Comparison of ENCODE assay signal across 1 cellular context in the genomic region with DNA sequence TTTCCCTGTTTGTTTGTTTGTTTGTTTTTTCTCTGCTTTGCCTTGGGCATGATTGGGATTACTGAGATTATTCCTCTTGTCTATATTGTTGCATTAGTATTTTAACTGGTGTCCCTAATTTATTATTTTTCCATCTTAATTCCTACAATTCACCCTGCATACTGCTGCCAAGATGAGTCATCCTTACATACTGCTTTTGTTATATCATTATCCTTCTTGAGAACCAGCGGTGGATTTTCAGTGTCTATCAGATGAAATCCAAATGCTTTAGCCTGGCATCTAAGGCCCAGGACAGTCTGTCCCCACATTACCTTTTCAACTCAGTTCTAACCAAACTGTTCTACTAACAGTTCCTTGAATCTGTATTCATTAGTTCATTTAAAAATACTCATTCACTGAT.
TF ChIP-seq lines count a peak whose summit lies in the region.

No MANE protein-coding gene starts in this region.

TF ChIP-seq in SK-N-SH treated with all-trans-retinoic acid at 6 μM for 48 hours, 23 proteins besides CTCF, POLR2A, EP300 and RAD21 (continued from another document):
- TF ChIP-seq, protein P1, sequence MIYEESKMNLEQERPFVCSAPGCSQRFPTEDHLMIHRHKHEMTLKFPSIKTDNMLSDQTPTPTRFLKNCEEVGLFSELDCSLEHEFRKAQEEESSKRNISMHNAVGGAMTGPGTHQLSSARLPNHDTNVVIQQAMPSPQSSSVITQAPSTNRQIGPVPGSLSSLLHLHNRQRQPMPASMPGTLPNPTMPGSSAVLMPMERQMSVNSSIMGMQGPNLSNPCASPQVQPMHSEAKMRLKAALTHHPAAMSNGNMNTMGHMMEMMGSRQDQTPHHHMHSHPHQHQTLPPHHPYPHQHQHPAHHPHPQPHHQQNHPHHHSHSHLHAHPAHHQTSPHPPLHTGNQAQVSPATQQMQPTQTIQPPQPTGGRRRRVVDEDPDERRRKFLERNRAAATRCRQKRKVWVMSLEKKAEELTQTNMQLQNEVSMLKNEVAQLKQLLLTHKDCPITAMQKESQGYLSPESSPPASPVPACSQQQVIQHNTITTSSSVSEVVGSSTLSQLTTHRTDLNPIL (CRISPR knock-in tag; IDR thresholded peaks at IDR 0.05; ENCODE audit: low read depth), result no peak
- TF ChIP-seq OSR1 (CRISPR knock-in tag; IDR thresholded peaks at IDR 0.05), result no peak
- TF ChIP-seq, protein P2, sequence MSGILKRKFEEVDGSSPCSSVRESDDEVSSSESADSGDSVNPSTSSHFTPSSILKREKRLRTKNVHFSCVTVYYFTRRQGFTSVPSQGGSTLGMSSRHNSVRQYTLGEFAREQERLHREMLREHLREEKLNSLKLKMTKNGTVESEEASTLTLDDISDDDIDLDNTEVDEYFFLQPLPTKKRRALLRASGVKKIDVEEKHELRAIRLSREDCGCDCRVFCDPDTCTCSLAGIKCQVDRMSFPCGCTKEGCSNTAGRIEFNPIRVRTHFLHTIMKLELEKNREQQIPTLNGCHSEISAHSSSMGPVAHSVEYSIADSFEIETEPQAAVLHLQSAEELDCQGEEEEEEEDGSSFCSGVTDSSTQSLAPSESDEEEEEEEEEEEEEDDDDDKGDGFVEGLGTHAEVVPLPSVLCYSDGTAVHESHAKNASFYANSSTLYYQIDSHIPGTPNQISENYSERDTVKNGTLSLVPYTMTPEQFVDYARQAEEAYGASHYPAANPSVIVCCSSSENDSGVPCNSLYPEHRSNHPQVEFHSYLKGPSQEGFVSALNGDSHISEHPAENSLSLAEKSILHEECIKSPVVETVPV (CRISPR knock-in tag; IDR thresholded peaks at IDR 0.05), result no peak
- no peak for TF ChIP-seq SNAI2 (CRISPR knock-in tag; IDR thresholded peaks at IDR 0.05)
- no peak for TF ChIP-seq ZFP30 (CRISPR knock-in tag; IDR thresholded peaks at IDR 0.05)
- TF ChIP-seq RARB (CRISPR knock-in tag; IDR thresholded peaks at IDR 0.05), result no peak
- no peak for TF ChIP-seq ARNTL (CRISPR knock-in tag; IDR thresholded peaks at IDR 0.05; ENCODE audit: borderline replicate concordance, low read depth)
- no peak for TF ChIP-seq ZNF8 (CRISPR knock-in tag; IDR thresholded peaks at IDR 0.05)
- no peak for TF ChIP-seq ZC3H10 (CRISPR knock-in tag; IDR thresholded peaks at IDR 0.05)
- TF ChIP-seq ZFP3 (CRISPR knock-in tag; IDR thresholded peaks at IDR 0.05), result no peak
- no peak for TF ChIP-seq TOX (CRISPR knock-in tag; IDR thresholded peaks at IDR 0.05; ENCODE audit: borderline replicate concordance)
- TF ChIP-seq, protein P3, sequence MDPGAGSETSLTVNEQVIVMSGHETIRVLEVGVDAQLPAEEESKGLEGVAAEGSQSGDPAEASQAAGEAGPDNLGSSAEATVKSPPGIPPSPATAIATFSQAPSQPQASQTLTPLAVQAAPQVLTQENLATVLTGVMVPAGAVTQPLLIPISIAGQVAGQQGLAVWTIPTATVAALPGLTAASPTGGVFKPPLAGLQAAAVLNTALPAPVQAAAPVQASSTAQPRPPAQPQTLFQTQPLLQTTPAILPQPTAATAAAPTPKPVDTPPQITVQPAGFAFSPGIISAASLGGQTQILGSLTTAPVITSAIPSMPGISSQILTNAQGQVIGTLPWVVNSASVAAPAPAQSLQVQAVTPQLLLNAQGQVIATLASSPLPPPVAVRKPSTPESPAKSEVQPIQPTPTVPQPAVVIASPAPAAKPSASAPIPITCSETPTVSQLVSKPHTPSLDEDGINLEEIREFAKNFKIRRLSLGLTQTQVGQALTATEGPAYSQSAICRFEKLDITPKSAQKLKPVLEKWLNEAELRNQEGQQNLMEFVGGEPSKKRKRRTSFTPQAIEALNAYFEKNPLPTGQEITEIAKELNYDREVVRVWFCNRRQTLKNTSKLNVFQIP (CRISPR knock-in tag; IDR thresholded peaks at IDR 0.05; ENCODE audit: borderline replicate concordance, low read depth), result no peak
